ENCODE assay signal across 1 cellular context in genomic region chr9:99040911-99041582, GRCh38.
TF ChIP-seq lines count a peak whose summit lies in the region.

No MANE protein-coding gene starts in this region.

TF ChIP-seq in GM23338, 12 proteins besides CTCF, POLR2A, EP300 and RAD21 (continued from another document):
- TF ChIP-seq ZNF462 (CRISPR knock-in tag; IDR thresholded peaks at IDR 0.05) (no peak), EZH2 (IDR thresholded peaks at IDR 0.05; ENCODE audit: low read depth, unreplicated experiment) (no peak)
